ENCODE assay signal across 21 cellular contexts in the genomic region with DNA sequence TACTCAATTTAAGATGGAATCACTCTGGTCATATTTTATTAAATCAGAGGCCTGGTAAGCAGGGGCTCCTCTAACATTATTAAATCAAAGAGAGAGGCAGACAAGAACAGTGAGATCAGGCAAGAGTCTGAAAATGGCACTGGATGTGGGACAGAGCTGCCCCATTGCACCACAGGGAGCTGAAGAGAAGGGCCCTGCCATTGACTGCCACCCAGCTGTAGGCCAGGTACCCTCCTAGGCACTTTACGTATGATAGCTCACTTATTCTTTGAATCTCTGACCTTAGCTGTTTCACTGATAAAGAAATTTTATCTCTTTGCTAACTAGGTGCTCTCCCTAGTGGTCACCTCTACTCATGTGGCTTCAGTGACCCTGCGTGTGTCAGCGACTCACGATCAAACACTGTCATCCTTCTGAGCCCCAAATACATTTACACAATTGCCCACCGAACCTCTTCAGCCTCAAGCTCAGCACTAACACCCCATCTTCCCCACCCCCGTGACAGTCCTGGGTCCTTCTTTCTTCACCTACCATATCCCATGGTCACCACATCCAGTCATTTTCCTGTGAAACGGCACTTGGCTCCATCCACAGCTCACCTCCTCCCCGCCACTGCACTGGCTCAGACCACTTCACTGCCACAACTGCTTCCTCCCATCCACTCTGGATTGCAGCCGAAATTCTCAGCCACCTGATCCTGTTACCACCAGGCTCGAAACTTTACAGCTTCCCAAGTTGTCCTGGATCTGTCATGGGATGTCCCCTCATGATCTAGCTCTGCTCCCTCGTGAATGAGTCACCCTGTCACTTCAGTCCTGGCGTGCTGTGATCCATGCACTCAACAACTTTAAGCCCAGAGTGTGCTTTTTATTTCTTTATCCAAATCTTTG.
"Had no signal": no experiment of that assay in that cellular context is flagged by ENCODE, and none has a peak within 500 bp of the region (broad histone marks: within the 10 kb centered on the region; RNA-seq: fewer than 3 reads in every experiment).

No MANE protein-coding gene starts in this region.

- H3K36me3 ChIP-seq: breast epithelium, neutrophil, suprapubic skin, transverse colon had no signal

- ATAC-seq: mucosa of descending colon had no signal

- H3K36me3 Mint-ChIP-seq: naive B cell had no signal

- H3K27ac Mint-ChIP-seq: activated naive CD4-positive, alpha-beta T cell treated with anti-CD3 and anti-CD28 coated beads, Interleukin-2, amount 50 U/mL, for 24 hours; naive B cell; stimulated activated naive CD8-positive, alpha-beta T cell treated with anti-CD3 and anti-CD28 coated beads, Interleukin-15, Interleukin-2, amounts not matched to agents 100 ng/mL and 50 ng/mL, for 24 hours had no signal

- H3K27me3 Mint-ChIP-seq: activated naive CD4-positive, alpha-beta T cell treated with anti-CD3 and anti-CD28 coated beads, Interleukin-2, amount 50 U/mL, for 24 hours; stimulated activated naive CD8-positive, alpha-beta T cell treated with anti-CD3 and anti-CD28 coated beads, Interleukin-15, Interleukin-2, amounts not matched to agents 100 ng/mL and 50 ng/mL, for 24 hours had no signal

- H3K9me3 Mint-ChIP-seq: activated naive CD4-positive, alpha-beta T cell treated with anti-CD3 and anti-CD28 coated beads, Interleukin-2, amount 50 U/mL, for 24 hours had no signal

- H3K9me3 ChIP-seq: neutrophil, suprapubic skin had no signal

- DNase-seq: activated CD4-positive, alpha-beta T cell treated with anti-CD3 and anti-CD28 coated beads, Interleukin-2, amount 50 U/mL, for 1 hour; activated CD4-positive, CD25-positive, alpha-beta regulatory T cell treated with anti-CD3 and anti-CD28 coated beads, Interleukin-2, amount 50 U/mL, for 72 hours; activated CD8-positive, alpha-beta memory T cell treated with anti-CD3 and anti-CD28 coated beads, Interleukin-2, amount 50 U/mL, for 4 hours; activated gamma-delta T cell; cerebellar nuclear complex; effector memory CD4-positive, alpha-beta T cell; foreskin fibroblast; kidney; mesenchymal stem cell; mucosa of descending colon; naive B cell; SW 1271; T-helper 2 cell; transverse colon had no signal

- H3K4me1 Mint-ChIP-seq: activated naive CD4-positive, alpha-beta T cell treated with anti-CD3 and anti-CD28 coated beads, Interleukin-2, amount 50 U/mL, for 24 hours; naive B cell had no signal

- H3K4me3 ChIP-seq: breast epithelium, mucosa of descending colon, suprapubic skin, transverse colon had no signal

- H3K27me3 ChIP-seq: breast epithelium, neutrophil, suprapubic skin, transverse colon had no signal

- H3K27ac ChIP-seq: breast epithelium, neutrophil, parathyroid adenoma, suprapubic skin, transverse colon, VCaP had no signal

- H3K9ac ChIP-seq: parathyroid adenoma had no signal

- H3K4me3 Mint-ChIP-seq: activated naive CD4-positive, alpha-beta T cell treated with anti-CD3 and anti-CD28 coated beads, Interleukin-2, amount 50 U/mL, for 24 hours; naive B cell; stimulated activated naive CD8-positive, alpha-beta T cell treated with anti-CD3 and anti-CD28 coated beads, Interleukin-15, Interleukin-2, amounts not matched to agents 100 ng/mL and 50 ng/mL, for 24 hours had no signal

- H2AFZ ChIP-seq: parathyroid adenoma had no signal

- H3K4me1 ChIP-seq: breast epithelium, parathyroid adenoma, suprapubic skin, transverse colon had no signal
